ENCODE assay signal across 2 cellular contexts in genomic region chr2:105056245-105056644, GRCh38.
TF ChIP-seq lines count a peak whose summit lies in the region.

No MANE protein-coding gene starts in this region.

TF ChIP-seq in GM23338, 12 proteins besides CTCF, POLR2A, EP300 and RAD21:
- TF ChIP-seq CREB1 (CRISPR knock-in tag; IDR thresholded peaks at IDR 0.05; ENCODE audit: low read depth) (no peak), EZH2 (IDR thresholded peaks at IDR 0.05; ENCODE audit: low read depth, unreplicated experiment) (no peak), STAT1 (IDR thresholded peaks at IDR 0.05; ENCODE audit: unreplicated experiment) (no peak), ETS1 (IDR thresholded peaks at IDR 0.05) (no peak), ZNF331 (CRISPR knock-in tag; IDR thresholded peaks at IDR 0.05; ENCODE audit: low read depth) (no peak), EZH2phosphoT487 (IDR thresholded peaks at IDR 0.05; ENCODE audit: unreplicated experiment) (no peak), NANOG (IDR thresholded peaks at IDR 0.05; ENCODE audit: borderline replicate concordance) (no peak), POLR2AphosphoS5 (IDR thresholded peaks at IDR 0.05; ENCODE audit: low read depth) (no peak), JUNB (IDR thresholded peaks at IDR 0.05; ENCODE audit: unreplicated experiment) (no peak), REST (IDR thresholded peaks at IDR 0.05; ENCODE audit: unreplicated experiment) (no peak), ZNF114 (CRISPR knock-in tag; IDR thresholded peaks at IDR 0.05) (no peak)
- TF ChIP-seq, protein P1, sequence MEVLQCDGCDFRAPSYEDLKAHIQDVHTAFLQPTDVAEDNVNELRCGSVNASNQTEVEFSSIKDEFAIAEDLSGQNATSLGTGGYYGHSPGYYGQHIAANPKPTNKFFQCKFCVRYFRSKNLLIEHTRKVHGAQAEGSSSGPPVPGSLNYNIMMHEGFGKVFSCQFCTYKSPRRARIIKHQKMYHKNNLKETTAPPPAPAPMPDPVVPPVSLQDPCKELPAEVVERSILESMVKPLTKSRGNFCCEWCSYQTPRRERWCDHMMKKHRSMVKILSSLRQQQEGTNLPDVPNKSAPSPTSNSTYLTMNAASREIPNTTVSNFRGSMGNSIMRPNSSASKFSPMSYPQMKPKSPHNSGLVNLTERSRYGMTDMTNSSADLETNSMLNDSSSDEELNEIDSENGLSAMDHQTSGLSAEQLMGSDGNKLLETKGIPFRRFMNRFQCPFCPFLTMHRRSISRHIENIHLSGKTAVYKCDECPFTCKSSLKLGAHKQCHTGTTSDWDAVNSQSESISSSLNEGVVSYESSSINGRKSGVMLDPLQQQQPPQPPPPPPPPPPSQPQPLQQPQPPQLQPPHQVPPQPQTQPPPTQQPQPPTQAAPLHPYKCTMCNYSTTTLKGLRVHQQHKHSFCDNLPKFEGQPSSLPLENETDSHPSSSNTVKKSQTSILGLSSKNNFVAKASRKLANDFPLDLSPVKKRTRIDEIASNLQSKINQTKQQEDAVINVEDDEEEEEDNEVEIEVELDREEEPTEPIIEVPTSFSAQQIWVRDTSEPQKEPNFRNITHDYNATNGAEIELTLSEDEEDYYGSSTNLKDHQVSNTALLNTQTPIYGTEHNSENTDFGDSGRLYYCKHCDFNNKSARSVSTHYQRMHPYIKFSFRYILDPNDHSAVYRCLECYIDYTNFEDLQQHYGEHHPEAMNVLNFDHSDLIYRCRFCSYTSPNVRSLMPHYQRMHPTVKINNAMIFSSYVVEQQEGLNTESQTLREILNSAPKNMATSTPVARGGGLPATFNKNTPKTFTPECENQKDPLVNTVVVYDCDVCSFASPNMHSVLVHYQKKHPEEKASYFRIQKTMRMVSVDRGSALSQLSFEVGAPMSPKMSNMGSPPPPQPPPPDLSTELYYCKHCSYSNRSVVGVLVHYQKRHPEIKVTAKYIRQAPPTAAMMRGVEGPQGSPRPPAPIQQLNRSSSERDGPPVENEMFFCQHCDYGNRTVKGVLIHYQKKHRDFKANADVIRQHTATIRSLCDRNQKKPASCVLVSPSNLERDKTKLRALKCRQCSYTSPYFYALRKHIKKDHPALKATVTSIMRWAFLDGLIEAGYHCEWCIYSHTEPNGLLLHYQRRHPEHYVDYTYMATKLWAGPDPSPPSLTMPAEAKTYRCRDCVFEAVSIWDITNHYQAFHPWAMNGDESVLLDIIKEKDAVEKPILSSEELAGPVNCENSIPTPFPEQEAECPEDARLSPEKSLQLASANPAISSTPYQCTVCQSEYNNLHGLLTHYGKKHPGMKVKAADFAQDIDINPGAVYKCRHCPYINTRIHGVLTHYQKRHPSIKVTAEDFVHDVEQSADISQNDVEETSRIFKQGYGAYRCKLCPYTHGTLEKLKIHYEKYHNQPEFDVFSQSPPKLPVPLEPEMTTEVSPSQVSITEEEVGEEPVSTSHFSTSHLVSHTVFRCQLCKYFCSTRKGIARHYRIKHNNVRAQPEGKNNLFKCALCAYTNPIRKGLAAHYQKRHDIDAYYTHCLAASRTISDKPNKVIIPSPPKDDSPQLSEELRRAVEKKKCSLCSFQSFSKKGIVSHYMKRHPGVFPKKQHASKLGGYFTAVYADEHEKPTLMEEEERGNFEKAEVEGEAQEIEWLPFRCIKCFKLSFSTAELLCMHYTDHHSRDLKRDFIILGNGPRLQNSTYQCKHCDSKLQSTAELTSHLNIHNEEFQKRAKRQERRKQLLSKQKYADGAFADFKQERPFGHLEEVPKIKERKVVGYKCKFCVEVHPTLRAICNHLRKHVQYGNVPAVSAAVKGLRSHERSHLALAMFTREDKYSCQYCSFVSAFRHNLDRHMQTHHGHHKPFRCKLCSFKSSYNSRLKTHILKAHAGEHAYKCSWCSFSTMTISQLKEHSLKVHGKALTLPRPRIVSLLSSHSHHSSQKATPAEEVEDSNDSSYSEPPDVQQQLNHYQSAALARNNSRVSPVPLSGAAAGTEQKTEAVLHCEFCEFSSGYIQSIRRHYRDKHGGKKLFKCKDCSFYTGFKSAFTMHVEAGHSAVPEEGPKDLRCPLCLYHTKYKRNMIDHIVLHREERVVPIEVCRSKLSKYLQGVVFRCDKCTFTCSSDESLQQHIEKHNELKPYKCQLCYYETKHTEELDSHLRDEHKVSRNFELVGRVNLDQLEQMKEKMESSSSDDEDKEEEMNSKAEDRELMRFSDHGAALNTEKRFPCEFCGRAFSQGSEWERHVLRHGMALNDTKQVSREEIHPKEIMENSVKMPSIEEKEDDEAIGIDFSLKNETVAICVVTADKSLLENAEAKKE (CRISPR knock-in tag; IDR thresholded peaks at IDR 0.05), result no peak

TF ChIP-seq in IMR-90, 13 proteins besides CTCF, POLR2A, EP300 and RAD21:
- TF ChIP-seq RFX5 (IDR thresholded peaks at IDR 0.05; ENCODE audit: low read depth, low read length) (no peak), MAZ (IDR thresholded peaks at IDR 0.05; ENCODE audit: borderline replicate concordance, low read depth, low read length) (no peak), MAFK (IDR thresholded peaks at IDR 0.05; ENCODE audit: low read depth, low read length) (no peak)
